In genomic region chr5:131381792-131382191, GRCh38 we compare ENCODE assay signal across 9 cellular contexts.
DNase-seq lines count a peak whose midpoint lies in the region; ATAC-seq, FAIRE-seq and TF ChIP-seq lines count a peak whose summit lies in the region.
"Had no signal": no experiment of that assay in that cellular context is flagged by ENCODE, and none has a peak within 500 bp of the region (broad histone marks: within the 10 kb centered on the region; RNA-seq: fewer than 3 reads in every experiment).

No MANE protein-coding gene starts in this region.

- H3K36me3 ChIP-seq in colonic mucosa: no peaks in the 10 kb centered on the region

- no peaks in the 10 kb centered on the region for H3K27me3 ChIP-seq in colonic mucosa

- no peak overlapping the region for H3K4me3 ChIP-seq in colonic mucosa

- peak overlapping the region; percentile 63 for H3K27ac ChIP-seq in colonic mucosa

- ATAC-seq in GM21423 (IDR thresholded peaks at IDR 0.05; ENCODE audit: unreplicated experiment): peak; percentile 49
- ATAC-seq in HG03439 (IDR thresholded peaks at IDR 0.05; ENCODE audit: unreplicated experiment): peak; percentile 48

- TF ChIP-seq POLR2A in GM12892 (IDR thresholded peaks at IDR 0.05; ENCODE audit: low read depth, low read length): no peak

- H3K9ac ChIP-seq in colonic mucosa (ENCODE audit: low read depth in 2 of 2, low read length in 2 of 2): no peak overlapping the region

- H3K9me3 ChIP-seq in colonic mucosa: no peaks in the 10 kb centered on the region

- intact Hi-C loops in colonic mucosa (cut with DNase I): loop anchor here (10.0 kb wide), 2 partner anchors 117 to 217 kb away; partner anchors contain the start of genes CDC42SE2 and HINT1

- TF ChIP-seq CTCF in colonic mucosa (IDR thresholded peaks at IDR 0.05): no peak

- peak; percentile 89 for FAIRE-seq in GM12892 (lab: Jason Lieb, UNC)

- H3K4me1 ChIP-seq in colonic mucosa: peaks cover 16% of the 10 kb centered on the region

- DNase-seq in GM12892 (ENCODE audit: insufficient read length) (no peak), colonic mucosa (no peak), AG20443 (ENCODE audit: low spot score) (no peak), putamen (ENCODE audit: low spot score) (no peak), NCI-H345 (lab: John Stamatoyannopoulos, UW) (no peak), DMS53 (lab: John Stamatoyannopoulos, UW) (no peak)
- DNase-seq: right cardiac atrium had no signal
